Comparison of ENCODE assay signal across 8 cellular contexts in the genomic region with DNA sequence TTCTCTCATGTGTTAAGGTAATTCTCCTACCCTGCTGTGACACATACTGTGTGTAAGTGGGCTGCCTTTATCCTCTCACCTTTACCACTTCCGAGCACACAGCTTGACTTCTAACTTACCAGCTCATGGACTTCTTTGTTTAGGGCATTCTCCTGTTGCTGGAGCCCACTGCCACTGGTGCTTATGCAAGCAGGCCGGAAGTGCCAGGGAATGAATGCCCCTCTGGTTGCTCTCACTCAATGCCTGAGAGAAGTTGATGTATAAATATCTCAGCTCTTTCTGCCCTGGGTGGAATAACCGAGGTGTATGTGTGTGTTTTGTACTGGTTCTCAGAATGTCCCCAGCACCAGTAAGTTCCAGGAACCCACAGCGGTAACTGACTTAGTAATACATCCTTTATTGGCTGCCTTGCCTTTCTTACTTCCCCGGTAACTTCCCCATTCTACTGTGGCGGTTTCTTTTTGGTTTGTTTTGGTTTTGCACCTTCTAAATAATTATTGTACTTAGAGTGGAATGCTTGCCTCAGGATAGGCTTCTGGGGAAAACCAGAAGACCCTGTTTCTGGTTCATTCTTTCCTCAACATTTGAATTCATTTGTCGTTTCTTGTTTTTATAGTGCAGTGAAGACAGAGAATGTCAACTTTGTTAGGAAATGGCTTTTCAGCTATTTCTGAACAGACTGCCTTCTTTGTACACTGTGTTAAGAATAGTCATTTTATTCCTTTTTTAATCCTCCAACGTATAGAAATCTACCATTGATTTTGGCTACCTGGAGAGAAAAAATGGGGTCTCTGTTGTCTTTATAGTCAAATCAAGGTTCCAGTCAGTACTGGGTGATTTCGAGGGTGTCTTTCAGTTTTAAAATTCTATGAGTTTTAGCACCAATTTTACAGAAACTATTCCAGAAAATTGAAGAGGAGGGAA. TPM values are rescaled to one million over a fixed set of nuclear protein-coding genes. Genes with fewer than 3 reads are reported as not detected.
DNase-seq lines count a peak whose midpoint lies in the region; ATAC-seq lines count a peak whose summit lies in the region.

No MANE protein-coding gene starts in this region.

- H3K9me3 Mint-ChIP-seq in naive B cell, result peaks cover 0 to 1% (median 0%) of the 10 kb centered on the region in 7 donors

- peaks cover 8 to 17% (median 8%) of the 10 kb centered on the region in 3 donors for H3K4me1 Mint-ChIP-seq in naive B cell

- DNase-seq in NCI-H2107 treated with DMSO at 0.1 percent for 48 hours (lab: John Stamatoyannopoulos, UW; ENCODE audit: unreplicated experiment) (peak; percentile 17), NCI-H2107 (lab: John Stamatoyannopoulos, UW) (no peak), NOMO-1 treated with DMSO at 0.1 percent for 48 hours (lab: John Stamatoyannopoulos, UW; ENCODE audit: unreplicated experiment) (peak; percentile 74), naive B cell (peak; percentile 37), AG08396 (ENCODE audit: low spot score) (no peak), ecto neural progenitor cell (ENCODE audit: low spot score) (no peak)
- DNase-seq in activated T-helper 9 cell treated with anti-CD3 and anti-CD28 coated beads, Interleukin-2, amount 50 U/mL, for 16 hours (ENCODE audit: low read depth), result peak; percentile 4

- peak overlapping the region; percentile 58 to 94 (median 85) for H3K27ac Mint-ChIP-seq in naive B cell

- ATAC-seq in HG02973 (IDR thresholded peaks at IDR 0.05; ENCODE audit: unreplicated experiment), result peak; percentile 97
- ATAC-seq in naive B cell (ENCODE audit: low read depth in 2 of 2), result peak; percentile 96

- no peaks in the 10 kb centered on the region for H3K36me3 Mint-ChIP-seq in naive B cell

- H3K4me3 Mint-ChIP-seq in naive B cell, result peak overlapping the region; percentile 67 to 87 (median 80)

- no peaks in the 10 kb centered on the region for H3K27me3 Mint-ChIP-seq in naive B cell

RNA-seq across cellular contexts. Expression of a gene that starts 45.4 kb away (rescaled TPM):
- polyA plus RNA-seq in naive B cell (ENCODE audit: low read depth in 6 of 6), result under 1 TPM in 3 of 6 donors, not detected in 3; 0.17 to 0.37 (median 0.34) TPM

RNA-seq across cellular contexts. Expression of a gene that starts 45.5 kb away (rescaled TPM):
- polyA plus RNA-seq in naive B cell (ENCODE audit: low read depth in 6 of 6), result 10 to 100 TPM; 12.8 to 23.7 (median 17.8) TPM

Comparison
In these comparisons a context has a peak if more than half of its experiments do, and no peak if none do; other contexts are left out.
1. DNase-seq: peak in NCI-H2107 treated with DMSO at 0.1 percent for 48 hours (single experiment), NOMO-1 treated with DMSO at 0.1 percent for 48 hours (single experiment), activated T-helper 9 cell treated with anti-CD3 and anti-CD28 coated beads, Interleukin-2, amount 50 U/mL, for 16 hours (single experiment) and naive B cell (single experiment); none in NCI-H2107 (single experiment), AG08396 (single experiment) and ecto neural progenitor cell (single experiment).